In the genomic region with DNA sequence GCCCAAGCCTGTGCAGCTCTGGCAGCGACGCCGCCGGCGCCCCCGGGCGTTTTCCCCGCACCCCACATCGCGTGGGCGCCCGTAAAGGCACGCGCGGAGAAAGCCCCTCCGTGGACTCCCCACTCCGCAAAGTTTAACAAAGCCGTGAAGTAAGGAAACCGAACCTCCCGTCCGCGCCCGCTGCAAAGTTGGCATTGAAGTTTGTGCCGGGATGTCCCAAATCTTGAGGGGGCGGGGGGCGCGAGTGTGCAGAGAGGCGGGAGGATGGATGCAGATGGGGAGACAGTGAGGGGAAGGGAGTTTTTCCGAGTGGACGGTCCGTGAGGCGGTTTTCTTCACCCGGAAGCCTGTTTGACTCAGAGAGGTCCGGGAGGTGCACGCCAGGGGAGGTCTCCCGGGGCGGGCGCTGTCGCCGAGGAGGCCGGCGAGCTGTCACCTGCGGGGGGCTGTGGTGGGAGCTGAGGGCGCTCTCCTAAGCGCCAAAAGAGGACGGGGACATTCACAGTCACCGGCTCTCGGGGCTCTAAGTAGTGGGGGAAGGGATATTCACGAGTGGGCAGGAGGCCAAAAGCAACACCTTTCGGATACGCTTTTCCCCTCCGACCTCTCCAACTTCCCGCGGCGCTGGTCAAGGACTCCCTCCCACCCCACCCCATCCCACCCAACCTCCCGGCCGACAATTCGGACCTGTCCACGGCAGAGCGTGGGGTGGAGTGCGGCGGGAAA, we compare ENCODE assay signal across 7 cellular contexts. TPM values are rescaled to one million over a fixed set of nuclear protein-coding genes. Genes with fewer than 3 reads are reported as not detected.
DNase-seq lines count a peak whose midpoint lies in the region; ATAC-seq and TF ChIP-seq lines count a peak whose summit lies in the region.

No MANE protein-coding gene starts in this region.

- H3K4me3 ChIP-seq in HCT116 (replicated peaks in 1 of 2; ENCODE audit: low read depth in 1 of 2, low read length in 2 of 2): peak overlapping the region; percentile 78 to 85
- peak overlapping the region; percentile 92 for H3K4me3 ChIP-seq in hepatocyte
- peak overlapping the region; percentile 84 to 98 (median 93) for H3K4me3 ChIP-seq in skeletal muscle tissue (ENCODE audit: low read length in 3 of 3)

- H3K79me2 ChIP-seq in HCT116 (ENCODE audit: insufficient read depth, low read length) (peaks cover 11% of the 10 kb centered on the region; the same call in 1 of the 2 replicates), hepatocyte (peaks cover 57% of the 10 kb centered on the region)

- peak overlapping the region; percentile 82 for H3K4me3 Mint-ChIP-seq in WTC11
- no peak overlapping the region for H3K4me3 Mint-ChIP-seq in activated CD4-positive, alpha-beta memory T cell treated with anti-CD3 and anti-CD28 coated beads, Interleukin-2, amount 10 ng/mL, durations not matched to agents 7 days and 5 days

- intact Hi-C loops in HCT116 (cut with micrococcal nuclease): no loop called here

- no peak for TF ChIP-seq RAD21 in HCT116 (IDR thresholded peaks at IDR 0.05; ENCODE audit: low read depth)

- H3K27me3 Mint-ChIP-seq in WTC11 (ENCODE audit: low read depth): peaks cover 94% of the 10 kb centered on the region
- H3K27me3 Mint-ChIP-seq in activated CD4-positive, alpha-beta memory T cell treated with anti-CD3 and anti-CD28 coated beads, Interleukin-2, amount 10 ng/mL, durations not matched to agents 7 days and 5 days: peaks cover 49% of the 10 kb centered on the region

- no TSS peak for BruUV-seq in HCT116 (replicated peaks; lab: Mats Ljungman, UMichigan)

- H3K4me1 Mint-ChIP-seq in WTC11: peaks cover 29% of the 10 kb centered on the region
- H3K4me1 Mint-ChIP-seq in activated CD4-positive, alpha-beta memory T cell treated with anti-CD3 and anti-CD28 coated beads, Interleukin-2, amount 10 ng/mL, durations not matched to agents 7 days and 5 days: peaks cover 8% of the 10 kb centered on the region

- H2AFZ ChIP-seq in HCT116 (ENCODE audit: low read depth, low read length, poor library complexity, severe bottlenecking) (no peak overlapping the region), hepatocyte (peak overlapping the region; percentile 95)

- ATAC-seq in HCT116 (no peak), WTC11 (no peak), HG03280 (IDR thresholded peaks at IDR 0.05; ENCODE audit: unreplicated experiment) (no peak)

- H3K4me1 ChIP-seq in HCT116 (ENCODE audit: control insufficient read depth in 1 of 2, insufficient read depth in 2 of 2, low read length in 2 of 2) (peaks cover 7 to 11% of the 10 kb centered on the region in 2 experiments; a peak in 3 of 4 replicates), hepatocyte (ENCODE audit: insufficient read depth) (peaks cover 12% of the 10 kb centered on the region), skeletal muscle tissue (ENCODE audit: control insufficient read depth in 3 of 3, insufficient read depth in 3 of 3, low read length in 3 of 3) (peaks cover 12 to 20% (median 12%) of the 10 kb centered on the region in 3 donors)

- DNase-seq in HCT116 (ENCODE audit: low read depth, low spot score): no peak
- peak; percentile 12 for DNase-seq in WTC11 (ENCODE audit: low spot score)
- DNase-seq in hepatocyte (ENCODE audit: low spot score): peak; percentile 32
- DNase-seq in activated CD4-positive, CD25-positive, alpha-beta regulatory T cell treated with anti-CD3 and anti-CD28 coated beads, Interleukin-2, amount 50 U/mL, for 72 hours: no peak
- no peak for DNase-seq in activated CD4-positive, alpha-beta memory T cell treated with anti-CD3 and anti-CD28 coated beads, Interleukin-2, amount 10 ng/mL, durations not matched to agents 7 days and 5 days

- RAD21 ChIA-PET in HCT116 (lab: Charles Lee; ENCODE audit: low non-redundant PET in 1 of 2, low total read pairs in 2 of 2, uncharacterized antibody in 2 of 2, unreplicated experiment in 2 of 2): no interaction called here

- TF ChIP-seq POLR2A in HCT116 (IDR thresholded peaks at IDR 0.05; ENCODE audit: borderline replicate concordance, extremely low read depth, insufficient read depth, insufficient read length): no peak

- H3K27ac ChIP-seq in HCT116 (ENCODE audit: low read depth, low read length): no peak overlapping the region
- peak overlapping the region; percentile 87 for H3K27ac ChIP-seq in hepatocyte
- H3K27ac ChIP-seq in skeletal muscle tissue (ENCODE audit: low read depth, low read length): peak overlapping the region; percentile 86

- H3K9me2 ChIP-seq in HCT116 (ENCODE audit: insufficient read depth): no peaks in the 10 kb centered on the region
- no peaks in the 10 kb centered on the region for H3K9me2 ChIP-seq in hepatocyte (replicated peaks; ENCODE audit: insufficient read depth)

- peak overlapping the region; percentile 74; the same call in 1 of the 2 replicates for H3K9ac ChIP-seq in HCT116 (ENCODE audit: low read length)
- peak overlapping the region; percentile 83 to 97 (median 93) for H3K9ac ChIP-seq in skeletal muscle tissue (ENCODE audit: low read depth in 1 of 3, low read length in 3 of 3)

- no peaks in the 10 kb centered on the region for H3K27me3 ChIP-seq in HCT116 (ENCODE audit: insufficient read depth, low read length)
- no peaks in the 10 kb centered on the region for H3K27me3 ChIP-seq in hepatocyte
- H3K27me3 ChIP-seq in skeletal muscle tissue (ENCODE audit: control insufficient read depth in 3 of 3, insufficient read depth in 3 of 3, low read length in 3 of 3): no peaks in the 10 kb centered on the region

- no peaks in the 10 kb centered on the region for H3K9me3 Mint-ChIP-seq in WTC11
- no peaks in the 10 kb centered on the region for H3K9me3 Mint-ChIP-seq in activated CD4-positive, alpha-beta memory T cell treated with anti-CD3 and anti-CD28 coated beads, Interleukin-2, amount 10 ng/mL, durations not matched to agents 7 days and 5 days

- H3K4me2 ChIP-seq in HCT116 (ENCODE audit: low read length) (peak overlapping the region; percentile 96), hepatocyte (peak overlapping the region; percentile 94)

- H4K20me1 ChIP-seq in HCT116 (ENCODE audit: insufficient read depth) (no peaks in the 10 kb centered on the region), hepatocyte (ENCODE audit: insufficient read depth, poor library complexity, severe bottlenecking) (peaks cover 10% of the 10 kb centered on the region)

- H3K9me3 ChIP-seq in HCT116 (ENCODE audit: control insufficient read depth in 1 of 2, insufficient read depth in 1 of 2, low read depth in 1 of 2, low read length in 2 of 2): no peaks in the 10 kb centered on the region
- H3K9me3 ChIP-seq in hepatocyte (ENCODE audit: low read depth): no peaks in the 10 kb centered on the region
- no peaks in the 10 kb centered on the region for H3K9me3 ChIP-seq in skeletal muscle tissue (ENCODE audit: control insufficient read depth in 3 of 3, low read length in 3 of 3)

- H3K36me3 Mint-ChIP-seq in WTC11: no peaks in the 10 kb centered on the region
- no peaks in the 10 kb centered on the region for H3K36me3 Mint-ChIP-seq in activated CD4-positive, alpha-beta memory T cell treated with anti-CD3 and anti-CD28 coated beads, Interleukin-2, amount 10 ng/mL, durations not matched to agents 7 days and 5 days (ENCODE audit: low read depth)

- CTCF ChIA-PET in HCT116 (lab: Charles Lee): interaction anchor here (0.8 kb wide), 1 partner anchor 167 kb away, joined by 3 read pairs; no protein-coding TSS in a partner anchor
- CTCF ChIA-PET in WTC11 (lab: Charles Lee): interaction anchor here (0.7 to 2.5 kb wide), 7 partner anchors 11 to 1660 kb away, joined by 3 to 20 read pairs (median 5); no protein-coding TSS in a partner anchor
- CTCF ChIA-PET in activated CD4-positive, alpha-beta memory T cell treated with anti-CD3 and anti-CD28 coated beads, Interleukin-2, amount 10 ng/mL, durations not matched to agents 7 days and 5 days (lab: Charles Lee): no interaction called here

- TF ChIP-seq CTCF in HCT116 (IDR thresholded peaks at IDR 0.05 in 2 of 3, conservative IDR thresholded peaks at IDR 0.05 in 1 of 3; ENCODE audit: borderline replicate concordance in 1 of 3, insufficient read depth in 1 of 3, low read depth in 2 of 3, low read length in 2 of 3) (no peak), WTC11 (IDR thresholded peaks at IDR 0.05) (no peak), hepatocyte (IDR thresholded peaks at IDR 0.05; ENCODE audit: poor library complexity) (no peak)

- WGBS in hepatocyte (ENCODE audit: low lambda C conversion rate, missing lambda C conversion rate): under 1% methylated on average over 57 of the region's 62 CpGs

- POLR2A ChIA-PET in HCT116 (lab: Charles Lee): interaction anchor here (0.6 to 0.8 kb wide), 4 partner anchors 11 to 441 kb away, joined by 3 to 5 read pairs (median 4); no protein-coding TSS in a partner anchor
- POLR2A ChIA-PET in WTC11 (lab: Charles Lee): no interaction called here
- POLR2A ChIA-PET in activated CD4-positive, alpha-beta memory T cell treated with anti-CD3 and anti-CD28 coated beads, Interleukin-2, amount 10 ng/mL, durations not matched to agents 7 days and 5 days (lab: Charles Lee): no interaction called here

- H3K27ac Mint-ChIP-seq in WTC11: no peak overlapping the region
- H3K27ac Mint-ChIP-seq in activated CD4-positive, alpha-beta memory T cell treated with anti-CD3 and anti-CD28 coated beads, Interleukin-2, amount 10 ng/mL, durations not matched to agents 7 days and 5 days: no peak overlapping the region

- H3K36me3 ChIP-seq in HCT116 (ENCODE audit: control insufficient read depth in 1 of 2, insufficient read depth in 2 of 2, low read length in 2 of 2) (no peaks in the 10 kb centered on the region), hepatocyte (replicated peaks; ENCODE audit: insufficient read depth, low read depth) (no peaks in the 10 kb centered on the region), skeletal muscle tissue (ENCODE audit: control insufficient read depth in 3 of 3, insufficient read depth in 3 of 3, low read length in 3 of 3) (no peaks in the 10 kb centered on the region)

TF ChIP-seq in HCT116, 20 proteins besides CTCF, POLR2A, EP300 and RAD21 (continues in another document):
- no peak for TF ChIP-seq TCF7L2 (IDR thresholded peaks at IDR 0.05; ENCODE audit: borderline replicate concordance, extremely low read depth, insufficient read depth, insufficient read length)
- TF ChIP-seq, protein P1, sequence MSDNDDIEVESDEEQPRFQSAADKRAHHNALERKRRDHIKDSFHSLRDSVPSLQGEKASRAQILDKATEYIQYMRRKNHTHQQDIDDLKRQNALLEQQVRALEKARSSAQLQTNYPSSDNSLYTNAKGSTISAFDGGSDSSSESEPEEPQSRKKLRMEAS (IDR thresholded peaks at IDR 0.05): no peak

TF ChIP-seq in WTC11, 78 proteins besides CTCF, POLR2A, EP300 and RAD21 (continues in another document):
- peak; percentile 81 for TF ChIP-seq ZNF423 (CRISPR knock-in tag; IDR thresholded peaks at IDR 0.05)

RNA-seq across cellular contexts. Expression of a gene that starts 1.3 kb away (rescaled TPM):
- 38.0 TPM for total RNA-seq in HCT116 (2021; ENCODE audit: unreplicated experiment)
- polyA plus RNA-seq in HCT116 (2012): 33.8 and 41.7 TPM in 2 replicates
- total RNA-seq in WTC11 (2021): 4.5 to 5.7 TPM (median 5.3 TPM) in 3 replicates
- 102 and 115 TPM in 2 replicates for total RNA-seq in hepatocyte
- 66.3 and 79.9 TPM in 2 replicates for polyA plus RNA-seq in hepatocyte
- total RNA-seq in skeletal muscle tissue: 68.9 TPM
- total RNA-seq in activated CD4-positive, alpha-beta memory T cell treated with anti-CD3 and anti-CD28 coated beads, Interleukin-2, amount 10 ng/mL, durations not matched to agents 7 days and 5 days: not detected

Comparison
In these comparisons a context has a peak if more than half of its experiments do, and no peak if none do; other contexts are left out.
1. DNase-seq: peak in WTC11 (single experiment) and hepatocyte (single experiment); none in HCT116 (single experiment), activated CD4-positive, CD25-positive, alpha-beta regulatory T cell treated with anti-CD3 and anti-CD28 coated beads, Interleukin-2, amount 50 U/mL, for 72 hours (single experiment) and activated CD4-positive, alpha-beta memory T cell treated with anti-CD3 and anti-CD28 coated beads, Interleukin-2, amount 10 ng/mL, durations not matched to agents 7 days and 5 days (single experiment).
2. Peak in every context shown above with its lines, with median percentiles within 50 percentile points of each other: H3K4me3 ChIP-seq.